ENCODE assay signal across 26 cellular contexts in the genomic region with DNA sequence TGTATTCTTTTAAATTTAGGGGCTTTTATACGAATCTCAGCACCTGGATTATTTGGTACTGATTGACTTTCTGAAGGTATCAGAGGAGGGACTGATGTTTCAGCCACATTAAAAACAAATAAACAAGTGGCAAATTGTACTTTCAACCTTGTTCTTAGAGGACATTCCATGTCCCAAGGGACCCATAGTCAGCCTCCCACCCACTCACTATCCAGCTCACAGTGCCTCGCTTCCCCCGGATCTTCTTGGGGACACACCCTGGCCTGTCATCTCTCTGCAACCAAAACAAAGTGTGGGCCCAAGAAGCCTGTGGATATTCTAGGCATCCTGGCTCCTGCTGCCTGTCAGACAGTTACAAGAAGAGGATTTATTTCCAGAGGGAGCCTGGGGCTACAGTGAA. TPM values are rescaled to one million over a fixed set of nuclear protein-coding genes. Genes with fewer than 3 reads are reported as not detected.
DNase-seq lines count a peak whose midpoint lies in the region; ATAC-seq and TF ChIP-seq lines count a peak whose summit lies in the region.
"Had no signal": no experiment of that assay in that cellular context is flagged by ENCODE, and none has a peak within 500 bp of the region (broad histone marks: within the 10 kb centered on the region; RNA-seq: fewer than 3 reads in every experiment).

No MANE protein-coding gene starts in this region.

- H3K9ac ChIP-seq in IMR-90 (ENCODE audit: low read depth, low read length): no peak overlapping the region

- no peaks in the 10 kb centered on the region for H3K36me3 Mint-ChIP-seq in mesothelial cell of epicardium
- H3K36me3 Mint-ChIP-seq in stimulated activated memory B cell treated with anti-CD40 and anti-IgM and Interleukin-4, amounts not matched to agents 10 μg/mL and 1 μg/mL and 100 μg/mL, for 72 hours: no peaks in the 10 kb centered on the region
- H3K36me3 Mint-ChIP-seq: CD8-positive, alpha-beta T cell had no signal

- no CpG with 5 or more reads among the region's 3 CpGs for WGBS in IMR-90 (ENCODE audit: extremely low coverage in 2 of 2, insufficient read length in 1 of 2), 2 experiments

- in situ Hi-C loops in IMR-90 (cut with MboI; ENCODE audit: low sequenced_read_pairs): no loop called here

- no peaks in the 10 kb centered on the region for H3K79me1 ChIP-seq in IMR-90 (ENCODE audit: low read depth in 1 of 2, low read length in 2 of 2)

- no TSS peak for BruUV-seq in IMR-90 (replicated peaks; lab: Mats Ljungman, UMichigan)

- no peaks in the 10 kb centered on the region for H3K9me3 Mint-ChIP-seq in mesothelial cell of epicardium
- H3K9me3 Mint-ChIP-seq in stimulated activated memory B cell treated with anti-CD40 and anti-IgM and Interleukin-4, amounts not matched to agents 10 μg/mL and 1 μg/mL and 100 μg/mL, for 72 hours: no peaks in the 10 kb centered on the region
- H3K9me3 Mint-ChIP-seq: activated naive CD8-positive, alpha-beta T cell treated with anti-CD3 and anti-CD28 coated beads, Interleukin-2, amount 50 U/mL, for 24 hours; CD8-positive, alpha-beta T cell; endodermal cell; HFFc6 had no signal

- H3K4me1 Mint-ChIP-seq in mesothelial cell of epicardium: peaks cover 48% of the 10 kb centered on the region
- peaks cover 24% of the 10 kb centered on the region for H3K4me1 Mint-ChIP-seq in stimulated activated memory B cell treated with anti-CD40 and anti-IgM and Interleukin-4, amounts not matched to agents 10 μg/mL and 1 μg/mL and 100 μg/mL, for 72 hours
- H3K4me1 Mint-ChIP-seq: activated naive CD8-positive, alpha-beta T cell treated with anti-CD3 and anti-CD28 coated beads, Interleukin-2, amount 50 U/mL, for 24 hours had no signal

- no peaks in the 10 kb centered on the region for H3K4me1 ChIP-seq in IMR-90 (ENCODE audit: control insufficient read depth, insufficient read depth, low read length)
- H3K4me1 ChIP-seq in tibial artery: no peaks in the 10 kb centered on the region
- H3K4me1 ChIP-seq: body of pancreas, colonic mucosa had no signal

- H2BK120ac ChIP-seq in IMR-90 (ENCODE audit: low read depth, low read length): no peak overlapping the region

- no peak overlapping the region for H3K56ac ChIP-seq in IMR-90 (ENCODE audit: extremely low read depth, insufficient read depth, low read length)

- H3K27me3 ChIP-seq in IMR-90 (ENCODE audit: control insufficient read depth, insufficient read depth, low read length): peaks cover 25% of the 10 kb centered on the region
- H3K27me3 ChIP-seq in WERI-Rb-1 (ENCODE audit: insufficient read depth, low read depth, severe bottlenecking): no peaks in the 10 kb centered on the region
- peaks cover 0 to 25% of the 10 kb centered on the region in 2 donors for H3K27me3 ChIP-seq in tibial artery
- H3K27me3 ChIP-seq: body of pancreas, colonic mucosa, neutrophil, thyroid gland had no signal

- no peak overlapping the region for H3K23ac ChIP-seq in IMR-90 (ENCODE audit: low read depth, low read length)

- H3K36me3 ChIP-seq in IMR-90 (ENCODE audit: control insufficient read depth, insufficient read depth, low read length): no peaks in the 10 kb centered on the region
- H3K36me3 ChIP-seq in WERI-Rb-1: no peaks in the 10 kb centered on the region
- H3K36me3 ChIP-seq in tibial artery: no peaks in the 10 kb centered on the region
- H3K36me3 ChIP-seq: colonic mucosa, neutrophil, thyroid gland had no signal

- no peak overlapping the region for H3K4me3 Mint-ChIP-seq in mesothelial cell of epicardium
- no peak overlapping the region for H3K4me3 Mint-ChIP-seq in stimulated activated memory B cell treated with anti-CD40 and anti-IgM and Interleukin-4, amounts not matched to agents 10 μg/mL and 1 μg/mL and 100 μg/mL, for 72 hours
- H3K4me3 Mint-ChIP-seq: activated naive CD8-positive, alpha-beta T cell treated with anti-CD3 and anti-CD28 coated beads, Interleukin-2, amount 50 U/mL, for 24 hours; CD8-positive, alpha-beta T cell; endodermal cell; HFFc6 had no signal

- no peak overlapping the region for H3K18ac ChIP-seq in IMR-90 (ENCODE audit: low read depth, low read length)

- no peak overlapping the region for H4K91ac ChIP-seq in IMR-90 (ENCODE audit: insufficient read depth, low read depth, low read length)

- TF ChIP-seq CTCF in IMR-90 (conservative IDR thresholded peaks at IDR 0.05; ENCODE audit: low read depth, low read length) (no peak), WERI-Rb-1 (IDR thresholded peaks at IDR 0.05; ENCODE audit: low read depth, low read length) (no peak), mesothelial cell of epicardium (IDR thresholded peaks at IDR 0.05; ENCODE audit: unreplicated experiment) (no peak), tibial artery (IDR thresholded peaks at IDR 0.05) (no peak)

- H3K4me3 ChIP-seq in IMR-90 (ENCODE audit: insufficient read depth, low read depth, low read length) (no peak overlapping the region), WERI-Rb-1 (ENCODE audit: low read depth, low read length) (no peak overlapping the region), tibial artery (no peak overlapping the region)
- H3K4me3 ChIP-seq: body of pancreas, colonic mucosa, lung, thyroid gland had no signal

- no peak overlapping the region for H2BK20ac ChIP-seq in IMR-90 (ENCODE audit: low read depth, low read length)

- H3K4me2 ChIP-seq in IMR-90 (ENCODE audit: low read depth, low read length): no peak overlapping the region

- H4K5ac ChIP-seq in IMR-90 (ENCODE audit: low read depth, low read length): no peak overlapping the region

- no peak overlapping the region for H3K14ac ChIP-seq in IMR-90 (replicated peaks; ENCODE audit: low read depth, low read length)

- CTCF ChIA-PET in IMR-90 (lab: Yijun Ruan, JAX): interaction anchor here (1.2 kb wide), 1 partner anchor 348 kb away, joined by 4 read pairs; no protein-coding TSS in a partner anchor

- TF ChIP-seq RAD21 in IMR-90 (IDR thresholded peaks at IDR 0.05; ENCODE audit: low read length): no peak

- dilution Hi-C loops in IMR-90 (cut with HindIII; ENCODE audit: low sequenced_read_pairs, unreplicated experiment): no loop called here

- no peak overlapping the region for H2BK15ac ChIP-seq in IMR-90 (ENCODE audit: low read depth, low read length)

- no peaks in the 10 kb centered on the region for H3K27me3 Mint-ChIP-seq in mesothelial cell of epicardium (ENCODE audit: low read depth)
- no peaks in the 10 kb centered on the region for H3K27me3 Mint-ChIP-seq in stimulated activated memory B cell treated with anti-CD40 and anti-IgM and Interleukin-4, amounts not matched to agents 10 μg/mL and 1 μg/mL and 100 μg/mL, for 72 hours
- H3K27me3 Mint-ChIP-seq: activated naive CD8-positive, alpha-beta T cell treated with anti-CD3 and anti-CD28 coated beads, Interleukin-2, amount 50 U/mL, for 24 hours had no signal

- H4K20me1 ChIP-seq in IMR-90 (ENCODE audit: insufficient read depth, low read length): no peaks in the 10 kb centered on the region

- intact Hi-C loops in IMR-90 (cut with micrococcal nuclease) (no loop called here), tibial artery (cut with DNase I; ENCODE audit: low total_unique reads) (no loop called here)

- H2AK5ac ChIP-seq in IMR-90 (ENCODE audit: low read depth, low read length): no peak overlapping the region

- ATAC-seq in IMR-90 (ENCODE audit: low read depth): peak; percentile 24; the same call in 1 of the 2 replicates
- no peak for ATAC-seq in stimulated activated memory B cell treated with anti-CD40 and anti-IgM and Interleukin-4, amounts not matched to agents 10 μg/mL and 1 μg/mL and 100 μg/mL, for 72 hours
- ATAC-seq: activated naive CD8-positive, alpha-beta T cell treated with anti-CD3 and anti-CD28 coated beads, Interleukin-2, amount 50 U/mL, for 24 hours; body of pancreas; CD8-positive, alpha-beta T cell had no signal

- no peaks in the 10 kb centered on the region; the same call in 1 of the 2 replicates for H3K9me1 ChIP-seq in IMR-90 (ENCODE audit: insufficient read depth, low read length)

- H2AFZ ChIP-seq in IMR-90 (replicated peaks; ENCODE audit: low read length, poor library complexity): no peak overlapping the region

- H2AK9ac ChIP-seq in IMR-90 (replicated peaks; ENCODE audit: low read depth, low read length, poor library complexity): no peak overlapping the region

- H2BK5ac ChIP-seq in IMR-90 (ENCODE audit: low read depth, low read length, poor library complexity, severe bottlenecking): no peak overlapping the region

- H3K9me3 ChIP-seq in IMR-90 (ENCODE audit: control insufficient read depth, insufficient read depth, low read length): no peaks in the 10 kb centered on the region
- peaks cover 3% of the 10 kb centered on the region for H3K9me3 ChIP-seq in WERI-Rb-1 (ENCODE audit: severe bottlenecking)
- H3K9me3 ChIP-seq in tibial artery: no peaks in the 10 kb centered on the region
- H3K9me3 ChIP-seq: body of pancreas, colonic mucosa, neutrophil, thyroid gland had no signal

- H3K4ac ChIP-seq in IMR-90 (ENCODE audit: low read depth, low read length): no peak overlapping the region

- no peak overlapping the region for H4K8ac ChIP-seq in IMR-90 (ENCODE audit: low read depth in 2 of 2, low read length in 2 of 2)

- H3K27ac ChIP-seq in IMR-90 (ENCODE audit: insufficient read depth, low read length) (no peak overlapping the region), WERI-Rb-1 (peak overlapping the region; percentile 48), tibial artery (no peak overlapping the region)
- H3K27ac ChIP-seq: body of pancreas, colonic mucosa, neutrophil, thyroid gland had no signal

- H3K27ac Mint-ChIP-seq in mesothelial cell of epicardium: peak overlapping the region; percentile 49
- H3K27ac Mint-ChIP-seq in stimulated activated memory B cell treated with anti-CD40 and anti-IgM and Interleukin-4, amounts not matched to agents 10 μg/mL and 1 μg/mL and 100 μg/mL, for 72 hours: peak overlapping the region; percentile 80
- H3K27ac Mint-ChIP-seq: activated naive CD8-positive, alpha-beta T cell treated with anti-CD3 and anti-CD28 coated beads, Interleukin-2, amount 50 U/mL, for 24 hours; CD8-positive, alpha-beta T cell; endodermal cell; HFFc6 had no signal

- TF ChIP-seq POLR2A in IMR-90 (IDR thresholded peaks at IDR 0.05; ENCODE audit: low read depth, low read length): no peak

- DNase-seq in IMR-90 (no peak), WERI-Rb-1 (no peak), mesothelial cell of epicardium (ENCODE audit: low spot score in 2 of 2, unreplicated experiment in 2 of 2) (no peak), NCI-H1092 (lab: John Stamatoyannopoulos, UW) (no peak), tibial artery (no peak)
- no peak for DNase-seq in activated naive CD4-positive, alpha-beta T cell treated with anti-CD3 and anti-CD28 coated beads, Interleukin-2, amount 50 U/mL, for 16 hours
- DNase-seq: activated CD4-positive, alpha-beta T cell treated with anti-CD3 and anti-CD28 coated beads, Interleukin-2, amount 50 U/mL, for 48 hours; activated CD4-positive, CD25-positive, alpha-beta regulatory T cell; activated effector memory CD4-positive, alpha-beta T cell treated with Interleukin-2 at 50 U/mL for 16 hours; activated naive CD8-positive, alpha-beta T cell treated with anti-CD3 and anti-CD28 coated beads, Interleukin-2, amount 50 U/mL, for 24 hours; body of pancreas; CD8-positive, alpha-beta T cell; colonic mucosa; HFFc6; islet precursor cell; NCI-H2029 treated with DMSO at 0.1 percent for 48 hours; NCI-H345; NCI-H774; stimulated activated CD4-positive, alpha-beta T cell treated with anti-CD3 and anti-CD28 coated beads, Interleukin-12 subunit alpha, Interleukin-12 subunit beta, amount 100 ng/mL, for 4 hours; stimulated activated CD4-positive, alpha-beta T cell treated with anti-CD3 and anti-CD28 coated beads, Interleukin-4, amount 100 ng/mL, for 24 hours; stimulated activated naive CD4-positive, alpha-beta T cell treated with Interleukin-2 at 50 U/mL for 16 hours; thyroid gland had no signal

- POLR2A ChIA-PET in IMR-90 (lab: Charles Lee; ENCODE audit: unreplicated experiment): no interaction called here

RNA-seq across cellular contexts. Expression of gene BOD1, which starts 8.8 kb away (rescaled TPM):
- total RNA-seq in IMR-90 (2012; rRNA removed) (71.7 and 74.7 TPM in 2 replicates), mesothelial cell of epicardium (90.6 to 91.9 TPM (median 91.2 TPM) in 3 replicates)
- polyA plus RNA-seq in IMR-90 (2012; rRNA removed): 48.5 and 57.9 TPM in 2 replicates
- polyA plus RNA-seq in IMR-90 (2012; cell fraction: cytosol; rRNA removed): 24.1 and 26.3 TPM in 2 replicates
- polyA plus RNA-seq in IMR-90 (2012; cell fraction: nucleus; rRNA removed; ENCODE audit: low replicate concordance): 36.9 and 116 TPM in 2 replicates
